In the genomic region with DNA sequence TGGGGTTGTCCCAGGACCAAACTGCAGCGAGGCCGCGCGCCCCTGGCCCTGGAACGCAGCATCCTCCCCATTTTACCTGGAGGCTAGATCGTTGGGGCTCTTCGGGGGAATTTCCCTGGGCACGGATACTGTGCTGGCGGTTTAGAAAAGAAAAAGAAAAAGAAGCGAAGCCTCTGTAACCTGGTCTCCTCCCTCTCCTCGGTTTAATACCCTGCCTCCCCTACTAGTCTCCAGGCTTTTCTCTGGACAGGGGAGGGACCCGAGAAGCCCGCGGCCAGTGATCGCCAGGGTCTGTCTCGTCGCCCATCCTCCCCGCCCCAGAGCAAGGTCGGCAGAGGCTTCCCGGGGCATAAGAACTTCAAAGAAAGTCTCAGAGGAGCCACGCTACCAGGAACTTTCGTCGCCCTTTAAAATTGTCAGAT, we compare ENCODE assay signal across 24 cellular contexts. TPM values are rescaled to one million over a fixed set of nuclear protein-coding genes. Genes with fewer than 3 reads are reported as not detected.
DNase-seq lines count a peak whose midpoint lies in the region; ATAC-seq and TF ChIP-seq lines count a peak whose summit lies in the region.
"Had no signal": no experiment of that assay in that cellular context is flagged by ENCODE, and none has a peak within 500 bp of the region (broad histone marks: within the 10 kb centered on the region; RNA-seq: fewer than 3 reads in every experiment).

No MANE protein-coding gene starts in this region.

- H3K4me3 Mint-ChIP-seq in activated B cell treated with CpG ODN at 0.5 μM for 24 hours, result peak overlapping the region; percentile 20
- no peak overlapping the region for H3K4me3 Mint-ChIP-seq in T-helper 17 cell

- H3K4me2 ChIP-seq in neuronal stem cell (ENCODE audit: insufficient read depth, low read length, poor library complexity, severe bottlenecking), result peak overlapping the region; percentile 79

- H3K27me3 Mint-ChIP-seq in activated B cell treated with CpG ODN at 0.5 μM for 24 hours, result peaks cover 48% of the 10 kb centered on the region
- peaks cover 50% of the 10 kb centered on the region for H3K27me3 Mint-ChIP-seq in T-helper 17 cell

- no peaks in the 10 kb centered on the region for H3K9me3 Mint-ChIP-seq in activated B cell treated with CpG ODN at 0.5 μM for 24 hours

- H3K14ac ChIP-seq in neuronal stem cell (ENCODE audit: low read length), result no peak overlapping the region

- H3K36me3 Mint-ChIP-seq in activated B cell treated with CpG ODN at 0.5 μM for 24 hours (ENCODE audit: low read depth) (no peaks in the 10 kb centered on the region), T-helper 17 cell (ENCODE audit: low read depth) (peaks cover 8% of the 10 kb centered on the region)

- H2AFZ ChIP-seq in neuronal stem cell (ENCODE audit: low read length), result no peak overlapping the region

- no peaks in the 10 kb centered on the region for H3K36me3 ChIP-seq in iPS DF 6.9 (ENCODE audit: control insufficient read depth, insufficient read depth, low read length)
- H3K36me3 ChIP-seq in neuronal stem cell (replicated peaks in 1 of 2; ENCODE audit: control insufficient read depth in 2 of 2, insufficient read depth in 2 of 2, low read length in 2 of 2), result no peaks in the 10 kb centered on the region
- H3K36me3 ChIP-seq: BLaER1 treated with 17β-estradiol and CSF1 and Interleukin-3, amounts not matched to agents 10 nM and 100 nM; gastroesophageal sphincter; HAP-1; vagina had no signal

- no peak overlapping the region for H3K23ac ChIP-seq in neuronal stem cell (ENCODE audit: low read depth, low read length, poor library complexity)

- H2BK15ac ChIP-seq in neuronal stem cell (ENCODE audit: low read length), result peak overlapping the region; percentile 80

- intact Hi-C loops in activated B cell treated with CpG ODN at 0.5 μM for 24 hours (cut with micrococcal nuclease), result no loop called here

- DNase-seq in GM12865 (ENCODE audit: low read depth), result no peak
- no peak for DNase-seq in activated B cell treated with CpG ODN at 0.5 μM for 24 hours
- DNase-seq in iPS DF 6.9 (ENCODE audit: low read depth, low spot score), result no peak
- DNase-seq in neuronal stem cell (ENCODE audit: low spot score), result no peak
- DNase-seq in NCI-H1694 treated with DMSO at 0.1 percent for 48 hours (lab: John Stamatoyannopoulos, UW), result no peak
- DNase-seq in stimulated activated naive CD4-positive, alpha-beta T cell (lab: John Stamatoyannopoulos, UW), result no peak
- no peak for DNase-seq in T-helper 17 cell
- DNase-seq: activated CD4-positive, alpha-beta T cell treated with anti-CD3 and anti-CD28 coated beads for 4 hours; activated naive CD4-positive, alpha-beta T cell treated with anti-CD3 and anti-CD28 coated beads, Interleukin-2, amount 50 U/mL, for 16 hours; anterior cingulate cortex; central memory CD4-positive, alpha-beta T cell; DMS 273 treated with DMSO at 0.1 percent for 48 hours; left ventricle myocardium superior; mucosa of descending colon; NCI-H1417 treated with DMSO at 0.1 percent for 48 hours; occipital lobe; substantia nigra had no signal

- H3K4me1 Mint-ChIP-seq in activated B cell treated with CpG ODN at 0.5 μM for 24 hours, result peaks cover 27% of the 10 kb centered on the region
- no peaks in the 10 kb centered on the region for H3K4me1 Mint-ChIP-seq in T-helper 17 cell

- no peak overlapping the region for H2BK120ac ChIP-seq in neuronal stem cell (ENCODE audit: low read depth, low read length)

- H3K4me1 ChIP-seq in iPS DF 6.9 (ENCODE audit: control insufficient read depth, insufficient read depth, low read length) (peaks cover 5% of the 10 kb centered on the region), neuronal stem cell (ENCODE audit: control insufficient read depth in 2 of 2, insufficient read depth in 1 of 2, low read depth in 1 of 2, low read length in 2 of 2) (peaks cover 0 to 17% of the 10 kb centered on the region in 2 donors)
- H3K4me1 ChIP-seq: HAP-1 had no signal

- no peak for ATAC-seq in activated B cell treated with CpG ODN at 0.5 μM for 24 hours (ENCODE audit: low read depth)
- ATAC-seq in GM19035 (IDR thresholded peaks at IDR 0.05; ENCODE audit: unreplicated experiment), result no peak
- ATAC-seq in T-helper 17 cell, result no peak
- ATAC-seq: gastroesophageal sphincter, left ventricle myocardium superior, mucosa of descending colon had no signal

- no peaks in the 10 kb centered on the region for H3K79me1 ChIP-seq in neuronal stem cell (ENCODE audit: low read depth, low read length)

- peak overlapping the region; percentile 79 for H3K18ac ChIP-seq in neuronal stem cell (ENCODE audit: low read length)

- H3K9me3 ChIP-seq in iPS DF 6.9 (ENCODE audit: control insufficient read depth, insufficient read depth, low read length) (no peaks in the 10 kb centered on the region), neuronal stem cell (replicated peaks in 1 of 2; ENCODE audit: control insufficient read depth in 2 of 2, insufficient read depth in 1 of 2, low read depth in 1 of 2, low read length in 2 of 2) (peaks cover 0 to 7% of the 10 kb centered on the region in 2 donors), T-helper 17 cell (ENCODE audit: control insufficient read depth, low read length, poor library complexity, severe bottlenecking) (no peaks in the 10 kb centered on the region)
- H3K9me3 ChIP-seq: gastroesophageal sphincter, HAP-1, mucosa of descending colon, vagina had no signal

- CTCF ChIA-PET in activated B cell treated with CpG ODN at 0.5 μM for 24 hours (lab: Charles Lee), result no interaction called here

- TF ChIP-seq CTCF in GM12865 (IDR thresholded peaks at IDR 0.05; ENCODE audit: insufficient read depth, low read depth, low read length, missing control alignments), result no peak
- no peak for TF ChIP-seq CTCF in activated B cell treated with CpG ODN at 0.5 μM for 24 hours (IDR thresholded peaks at IDR 0.05)

- H3K4me3 ChIP-seq in GM12865 (ENCODE audit: low read depth, low read length) (peak overlapping the region; percentile 28), iPS DF 6.9 (ENCODE audit: low read length) (peak overlapping the region; percentile 3; the same call in 1 of the 2 replicates), neuronal stem cell (ENCODE audit: low read length in 2 of 2) (peak overlapping the region in 1 of 2 donors; percentile 59)
- H3K4me3 ChIP-seq: gastroesophageal sphincter, HAP-1, mucosa of descending colon, vagina had no signal

- POLR2A ChIA-PET in activated B cell treated with CpG ODN at 0.5 μM for 24 hours (lab: Charles Lee), result no interaction called here

- no peak overlapping the region for H4K8ac ChIP-seq in neuronal stem cell (ENCODE audit: low read depth, low read length)

- H2BK12ac ChIP-seq in neuronal stem cell (ENCODE audit: low read length), result no peak overlapping the region

- H2BK5ac ChIP-seq in neuronal stem cell (ENCODE audit: low read length), result no peak overlapping the region

- H3K4ac ChIP-seq in neuronal stem cell (ENCODE audit: low read length), result no peak overlapping the region

- H3K27ac Mint-ChIP-seq in activated B cell treated with CpG ODN at 0.5 μM for 24 hours (no peak overlapping the region), T-helper 17 cell (no peak overlapping the region)

- no peak overlapping the region for H4K91ac ChIP-seq in neuronal stem cell (ENCODE audit: low read depth, low read length, poor library complexity)

- H3K27ac ChIP-seq in iPS DF 6.9 (ENCODE audit: low read length), result no peak overlapping the region
- no peak overlapping the region for H3K27ac ChIP-seq in neuronal stem cell (replicated peaks; ENCODE audit: low read length)
- H3K27ac ChIP-seq: BLaER1 treated with 17β-estradiol and CSF1 and Interleukin-3, amounts not matched to agents 10 nM and 100 nM; gastroesophageal sphincter; vagina had no signal

- no peak overlapping the region for H3K9ac ChIP-seq in neuronal stem cell (ENCODE audit: low read depth, low read length, poor library complexity)
- H3K9ac ChIP-seq: BLaER1 treated with 17β-estradiol and CSF1 and Interleukin-3, amounts not matched to agents 10 nM and 100 nM had no signal

- WGBS in iPS DF 6.9 (ENCODE audit: insufficient coverage, insufficient read length), result no CpG with 5 or more reads among the region's 23 CpGs
- WGBS in neuronal stem cell (ENCODE audit: extremely low coverage in 2 of 2, insufficient read length in 2 of 2, insufficient replicate concordance in 1 of 2), 2 donors, result no CpG with 5 or more reads among the region's 23 CpGs

- peak overlapping the region; percentile 49 for H2AK5ac ChIP-seq in neuronal stem cell (ENCODE audit: low read depth, low read length)

- peaks cover 58% of the 10 kb centered on the region for H3K27me3 ChIP-seq in iPS DF 6.9 (ENCODE audit: control insufficient read depth, insufficient read depth, low read length)
- peaks cover 28 to 88% (median 63%) of the 10 kb centered on the region in 3 experiments for H3K27me3 ChIP-seq in neuronal stem cell (ENCODE audit: control insufficient read depth in 3 of 3, insufficient read depth in 3 of 3, low read depth in 1 of 3, low read length in 3 of 3)
- H3K27me3 ChIP-seq: vagina had no signal

RNA-seq across cellular contexts. Expression of a gene that starts 6.1 kb away (rescaled TPM):
- 0.29 and 0.42 TPM in 2 replicates for total RNA-seq in activated B cell treated with CpG ODN at 0.5 μM for 24 hours
- 6.5 TPM for polyA plus RNA-seq in neuronal stem cell (2013, experiment 1 of 2)
- polyA plus RNA-seq in neuronal stem cell (2013, experiment 2 of 2), result 6.4 TPM
- total RNA-seq in T-helper 17 cell, result 1 to 10 TPM in 1 of 2 donors, not detected in 1; 1.0 TPM
- total RNA-seq: A673, G401, gastroesophageal sphincter, left ventricle myocardium superior had no signal
